ENCODE assay signal across 8 cellular contexts in the genomic region with DNA sequence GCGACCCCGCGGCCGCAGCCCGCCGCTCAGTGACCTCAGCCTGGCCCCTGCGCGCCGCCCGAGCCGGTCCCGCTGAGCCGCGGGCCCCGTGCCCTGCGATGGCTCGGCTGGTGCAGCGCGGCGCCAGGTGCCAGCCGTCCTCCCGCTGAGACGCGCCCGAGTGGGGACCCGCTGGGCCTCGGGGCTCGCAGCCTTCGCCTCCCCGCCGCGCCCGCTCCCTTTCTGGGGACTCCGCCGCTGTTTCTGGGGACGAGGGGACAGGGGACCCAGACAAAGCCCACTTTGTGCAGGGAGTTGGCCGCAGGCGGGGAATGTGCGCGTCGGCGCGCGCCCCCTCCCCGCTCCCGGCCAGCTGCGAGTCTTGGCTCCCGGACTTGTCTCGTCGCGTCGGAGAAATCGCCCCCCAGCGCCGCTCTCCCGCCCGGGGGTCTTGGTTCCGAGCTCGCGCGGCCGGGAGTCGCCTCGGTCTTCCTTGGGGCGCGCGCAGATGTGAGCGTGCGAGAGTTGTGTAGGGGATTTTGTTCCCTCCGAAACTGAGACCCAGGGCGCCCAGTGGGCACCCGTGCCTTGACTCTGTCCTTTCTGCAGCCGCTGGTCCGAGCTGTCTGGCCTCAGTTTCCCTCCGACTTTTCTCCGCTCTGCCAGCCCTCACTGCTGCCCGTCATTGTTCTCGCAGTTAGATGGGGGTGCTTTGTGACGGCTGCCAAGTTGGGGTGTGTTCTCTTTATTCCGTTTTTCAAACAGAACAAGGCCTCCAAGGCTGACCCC. TPM values are rescaled to one million over a fixed set of nuclear protein-coding genes. Genes with fewer than 3 reads are reported as not detected.
DNase-seq lines count a peak whose midpoint lies in the region; ATAC-seq, FAIRE-seq and TF ChIP-seq lines count a peak whose summit lies in the region.

No MANE protein-coding gene starts in this region.

- ATAC-seq in activated CD8-positive, alpha-beta T cell treated with anti-CD3 and anti-CD28 coated beads, Interleukin-2, amount 10 ng/mL, durations not matched to agents 7 days and 5 days = peak; percentile 5
- ATAC-seq in GM18867 (IDR thresholded peaks at IDR 0.05; ENCODE audit: unreplicated experiment) = no peak

- CTCF ChIA-PET in activated CD8-positive, alpha-beta T cell treated with anti-CD3 and anti-CD28 coated beads, Interleukin-2, amount 10 ng/mL, durations not matched to agents 7 days and 5 days (lab: Charles Lee) = interaction anchor here (3.4 kb wide), 1 partner anchor 52 kb away, joined by 14 read pairs; no protein-coding TSS in a partner anchor

- peak overlapping the region; percentile 61 for H3K4me3 ChIP-seq in HFF-Myc (replicated peaks; ENCODE audit: low read depth, low read length)
- H3K4me3 ChIP-seq in left ventricle myocardium inferior = peak overlapping the region; percentile 93
- peak overlapping the region; percentile 67 for H3K4me3 ChIP-seq in retinal pigment epithelial cell (ENCODE audit: low read length)

- H3K36me3 Mint-ChIP-seq in activated CD8-positive, alpha-beta T cell treated with anti-CD3 and anti-CD28 coated beads, Interleukin-2, amount 10 ng/mL, durations not matched to agents 7 days and 5 days (ENCODE audit: low read depth) = no peaks in the 10 kb centered on the region

- DNase-seq in D721Med (ENCODE audit: insufficient read length, low spot score) (peak; percentile 37), HFF-Myc (ENCODE audit: extremely low read depth, low read depth) (no peak), left ventricle myocardium inferior (no peak), retinal pigment epithelial cell (ENCODE audit: low read depth) (no peak), germinal center (ENCODE audit: low spot score) (no peak)
- peak; percentile 20 for DNase-seq in activated CD8-positive, alpha-beta T cell treated with anti-CD3 and anti-CD28 coated beads, Interleukin-2, amount 10 ng/mL, durations not matched to agents 7 days and 5 days
- no peak for DNase-seq in stimulated activated CD4-positive, alpha-beta T cell treated with anti-CD3 and anti-CD28 coated beads, Interleukin-4, amount 100 ng/mL, for 4 hours

- H3K9me3 Mint-ChIP-seq in activated CD8-positive, alpha-beta T cell treated with anti-CD3 and anti-CD28 coated beads, Interleukin-2, amount 10 ng/mL, durations not matched to agents 7 days and 5 days (ENCODE audit: insufficient read depth) = no peaks in the 10 kb centered on the region

- TF ChIP-seq CTCF in D721Med (IDR thresholded peaks at IDR 0.05; ENCODE audit: insufficient read depth, missing control alignments) (no peak), HFF-Myc (IDR thresholded peaks at IDR 0.05; ENCODE audit: low read depth, low read length, missing control alignments) (no peak), left ventricle myocardium inferior (IDR thresholded peaks at IDR 0.05; ENCODE audit: borderline replicate concordance) (no peak), retinal pigment epithelial cell (conservative IDR thresholded peaks at IDR 0.05; ENCODE audit: low read depth, low read length) (no peak)

- H3K27me3 ChIP-seq in left ventricle myocardium inferior (ENCODE audit: low read depth) = peaks cover 6% of the 10 kb centered on the region

- no peak overlapping the region for H3K27ac Mint-ChIP-seq in activated CD8-positive, alpha-beta T cell treated with anti-CD3 and anti-CD28 coated beads, Interleukin-2, amount 10 ng/mL, durations not matched to agents 7 days and 5 days

- peaks cover 6% of the 10 kb centered on the region for H3K36me3 ChIP-seq in left ventricle myocardium inferior

- peak overlapping the region; percentile 93 for H3K27ac ChIP-seq in left ventricle myocardium inferior (replicated peaks)

- H3K9me3 ChIP-seq in left ventricle myocardium inferior (replicated peaks) = no peaks in the 10 kb centered on the region

- H3K4me3 Mint-ChIP-seq in activated CD8-positive, alpha-beta T cell treated with anti-CD3 and anti-CD28 coated beads, Interleukin-2, amount 10 ng/mL, durations not matched to agents 7 days and 5 days = peak overlapping the region; percentile 74

- intact Hi-C loops in left ventricle myocardium inferior (cut with micrococcal nuclease) = no loop called here

- FAIRE-seq in D721Med (lab: Jason Lieb, UNC) = no peak

- H3K27me3 Mint-ChIP-seq in activated CD8-positive, alpha-beta T cell treated with anti-CD3 and anti-CD28 coated beads, Interleukin-2, amount 10 ng/mL, durations not matched to agents 7 days and 5 days (ENCODE audit: low read depth) = peaks cover 40% of the 10 kb centered on the region

- peaks cover 60% of the 10 kb centered on the region for H3K4me1 ChIP-seq in left ventricle myocardium inferior

- H3K4me1 Mint-ChIP-seq in activated CD8-positive, alpha-beta T cell treated with anti-CD3 and anti-CD28 coated beads, Interleukin-2, amount 10 ng/mL, durations not matched to agents 7 days and 5 days (ENCODE audit: low read depth) = peaks cover 11% of the 10 kb centered on the region

- POLR2A ChIA-PET in activated CD8-positive, alpha-beta T cell treated with anti-CD3 and anti-CD28 coated beads, Interleukin-2, amount 10 ng/mL, durations not matched to agents 7 days and 5 days (lab: Charles Lee) = interaction anchor here (0.6 kb wide), 1 partner anchor 52 kb away, joined by 4 read pairs; no protein-coding TSS in a partner anchor

RNA-seq across cellular contexts. Expression of gene VASH1, which starts 0.8 kb away (rescaled TPM):
- 1 to 10 TPM; 3.1 to 3.4 TPM for total RNA-seq in activated CD8-positive, alpha-beta T cell treated with anti-CD3 and anti-CD28 coated beads, Interleukin-2, amount 10 ng/mL, durations not matched to agents 7 days and 5 days
- total RNA-seq in left ventricle myocardium inferior = 12.4 TPM

RNA-seq across cellular contexts. Expression of gene ANGEL1, which starts 50.6 kb away (rescaled TPM):
- total RNA-seq in activated CD8-positive, alpha-beta T cell treated with anti-CD3 and anti-CD28 coated beads, Interleukin-2, amount 10 ng/mL, durations not matched to agents 7 days and 5 days = 10 to 100 TPM; 11.5 to 13.7 TPM
- 9.3 TPM for total RNA-seq in left ventricle myocardium inferior

Comparison
In these comparisons a context has a peak if more than half of its experiments do, and no peak if none do; other contexts are left out.
1. DNase-seq: peak in D721Med (single experiment) and activated CD8-positive, alpha-beta T cell treated with anti-CD3 and anti-CD28 coated beads, Interleukin-2, amount 10 ng/mL, durations not matched to agents 7 days and 5 days (single experiment); none in HFF-Myc (single experiment), left ventricle myocardium inferior (single experiment), retinal pigment epithelial cell (single experiment), germinal center (single experiment) and stimulated activated CD4-positive, alpha-beta T cell treated with anti-CD3 and anti-CD28 coated beads, Interleukin-4, amount 100 ng/mL, for 4 hours (0 of 2).
2. Peak in every context shown above with its lines, with median percentiles within 50 percentile points of each other: H3K4me3 ChIP-seq.